3 cellular contexts compared by ENCODE assay signal in the genomic region with DNA sequence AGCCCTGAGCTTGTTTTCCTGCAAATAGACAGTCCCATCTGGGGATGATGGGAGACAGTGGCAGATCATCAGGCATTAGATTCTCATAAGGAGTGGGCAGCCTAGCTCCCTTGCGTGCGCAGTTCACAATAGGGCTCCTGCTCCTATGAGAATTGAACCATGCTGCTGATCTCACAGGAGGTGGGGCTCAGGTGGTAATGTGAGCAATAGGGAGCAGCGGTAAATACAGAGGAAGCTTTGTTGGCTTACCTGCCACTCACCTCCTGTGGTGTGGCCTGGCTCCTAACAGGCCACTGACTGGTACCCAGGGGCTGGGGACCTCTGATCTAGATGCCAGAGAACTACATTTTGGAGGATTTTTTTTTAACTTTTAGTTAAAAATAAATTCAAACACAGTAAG.
"Had no signal": no experiment of that assay in that cellular context is flagged by ENCODE, and none has a peak within 500 bp of the region (broad histone marks: within the 10 kb centered on the region; RNA-seq: fewer than 3 reads in every experiment).

No MANE protein-coding gene starts in this region.

- H3K4me3 ChIP-seq: GM12878 had no signal

- ATAC-seq: GM12878 had no signal

- DNase-seq: GDM1, GF-D8 had no signal
